12 cellular contexts compared by ENCODE assay signal in the genomic region with DNA sequence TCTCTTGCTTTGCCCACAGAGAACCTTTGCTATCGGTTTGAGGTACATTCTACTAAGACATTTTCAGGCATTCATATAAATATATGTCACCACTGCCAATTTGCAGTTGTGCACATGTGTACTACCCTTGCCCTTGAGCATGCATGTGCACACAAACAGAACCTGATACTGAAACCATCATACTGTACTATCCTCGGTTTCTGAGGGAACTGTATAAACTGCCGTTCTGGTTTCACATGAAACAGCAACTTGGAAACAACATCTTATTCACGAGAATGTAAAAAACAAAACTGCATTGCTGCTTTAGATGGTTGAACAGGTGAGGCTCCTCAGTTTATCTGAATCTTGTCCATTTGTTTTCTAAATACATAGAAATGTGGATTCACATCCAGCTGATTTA.
A peak's percentile ranks its signal among the peaks of the same experiment; 100 is the strongest.
DNase-seq lines count a peak whose midpoint lies in the region; ATAC-seq and TF ChIP-seq lines count a peak whose summit lies in the region.
"Had no signal": no experiment of that assay in that cellular context is flagged by ENCODE, and none has a peak within 500 bp of the region (broad histone marks: within the 10 kb centered on the region; RNA-seq: fewer than 3 reads in every experiment).

No MANE protein-coding gene starts in this region.

- in situ Hi-C loops in G401 (cut with HindIII; ENCODE audit: low sequenced_read_pairs), result no loop called here

- peaks cover 10% of the 10 kb centered on the region for H3K36me3 Mint-ChIP-seq in activated naive CD4-positive, alpha-beta T cell treated with anti-CD3 and anti-CD28 coated beads, Interleukin-2, amount 10 ng/mL, durations not matched to agents 7 days and 5 days
- no peaks in the 10 kb centered on the region for H3K36me3 Mint-ChIP-seq in stimulated activated memory B cell treated with anti-CD40 and anti-IgM and Interleukin-4, amounts not matched to agents 10 μg/mL and 1 μg/mL and 100 μg/mL, for 72 hours

- WGBS in heart right ventricle, 2 donors, result 79 to 90% methylated on average over 4 of the region's 4 CpGs

- H3K4me1 Mint-ChIP-seq in activated naive CD4-positive, alpha-beta T cell treated with anti-CD3 and anti-CD28 coated beads, Interleukin-2, amount 10 ng/mL, durations not matched to agents 7 days and 5 days, result peaks cover 41% of the 10 kb centered on the region
- H3K4me1 Mint-ChIP-seq in stimulated activated memory B cell treated with anti-CD40 and anti-IgM and Interleukin-4, amounts not matched to agents 10 μg/mL and 1 μg/mL and 100 μg/mL, for 72 hours, result peaks cover 24% of the 10 kb centered on the region

- peaks cover 0 to 24% (median 18%) of the 10 kb centered on the region in 9 donors for H3K4me1 ChIP-seq in heart right ventricle
- H3K4me1 ChIP-seq: BE2C had no signal

- peak overlapping the region; percentile 25 for H3K27ac Mint-ChIP-seq in activated naive CD4-positive, alpha-beta T cell treated with anti-CD3 and anti-CD28 coated beads, Interleukin-2, amount 10 ng/mL, durations not matched to agents 7 days and 5 days
- H3K27ac Mint-ChIP-seq in stimulated activated memory B cell treated with anti-CD40 and anti-IgM and Interleukin-4, amounts not matched to agents 10 μg/mL and 1 μg/mL and 100 μg/mL, for 72 hours, result no peak overlapping the region
- H3K27ac Mint-ChIP-seq: GM23338 had no signal

- H3K4me3 Mint-ChIP-seq in activated naive CD4-positive, alpha-beta T cell treated with anti-CD3 and anti-CD28 coated beads, Interleukin-2, amount 10 ng/mL, durations not matched to agents 7 days and 5 days, result no peak overlapping the region
- H3K4me3 Mint-ChIP-seq in stimulated activated memory B cell treated with anti-CD40 and anti-IgM and Interleukin-4, amounts not matched to agents 10 μg/mL and 1 μg/mL and 100 μg/mL, for 72 hours, result peak overlapping the region; percentile 5
- H3K4me3 Mint-ChIP-seq: GM23338 had no signal

- H3K27me3 Mint-ChIP-seq in activated naive CD4-positive, alpha-beta T cell treated with anti-CD3 and anti-CD28 coated beads, Interleukin-2, amount 10 ng/mL, durations not matched to agents 7 days and 5 days, result peaks cover 8% of the 10 kb centered on the region
- H3K27me3 Mint-ChIP-seq in stimulated activated memory B cell treated with anti-CD40 and anti-IgM and Interleukin-4, amounts not matched to agents 10 μg/mL and 1 μg/mL and 100 μg/mL, for 72 hours, result no peaks in the 10 kb centered on the region

- H3K9me3 Mint-ChIP-seq in activated naive CD4-positive, alpha-beta T cell treated with anti-CD3 and anti-CD28 coated beads, Interleukin-2, amount 10 ng/mL, durations not matched to agents 7 days and 5 days, result no peaks in the 10 kb centered on the region
- H3K9me3 Mint-ChIP-seq in stimulated activated memory B cell treated with anti-CD40 and anti-IgM and Interleukin-4, amounts not matched to agents 10 μg/mL and 1 μg/mL and 100 μg/mL, for 72 hours, result no peaks in the 10 kb centered on the region
- H3K9me3 Mint-ChIP-seq: GM23338 had no signal

- no peaks in the 10 kb centered on the region for H3K36me3 ChIP-seq in heart right ventricle
- H3K36me3 ChIP-seq: BE2C had no signal

- TF ChIP-seq CTCF in heart right ventricle (IDR thresholded peaks at IDR 0.05), result no peak

- H3K9me3 ChIP-seq in heart right ventricle, result no peaks in the 10 kb centered on the region
- H3K9me3 ChIP-seq: BE2C had no signal

- peak; percentile 74 for ATAC-seq in GM21529 (IDR thresholded peaks at IDR 0.05; ENCODE audit: unreplicated experiment)
- peak; percentile 77 for ATAC-seq in HG03354 (IDR thresholded peaks at IDR 0.05; ENCODE audit: poor library complexity, severe bottlenecking, unreplicated experiment)
- peak; percentile 77 for ATAC-seq in stimulated activated memory B cell treated with anti-CD40 and anti-IgM and Interleukin-4, amounts not matched to agents 10 μg/mL and 1 μg/mL and 100 μg/mL, for 72 hours
- ATAC-seq in heart right ventricle, result no peak
- ATAC-seq: GM23338 had no signal

- CTCF ChIA-PET in activated naive CD4-positive, alpha-beta T cell treated with anti-CD3 and anti-CD28 coated beads, Interleukin-2, amount 10 ng/mL, durations not matched to agents 7 days and 5 days (lab: Charles Lee), result interaction anchor here (1.5 kb wide), 1 partner anchor 214 kb away, joined by 5 read pairs; no protein-coding TSS in a partner anchor

- H3K27ac ChIP-seq in caudate nucleus (ENCODE audit: low read depth, low read length), result no peak overlapping the region
- no peak overlapping the region for H3K27ac ChIP-seq in heart right ventricle

- H3K4me3 ChIP-seq in heart right ventricle, result no peak overlapping the region
- H3K4me3 ChIP-seq: GM23338 had no signal

- peaks cover 0 to 4% (median 0%) of the 10 kb centered on the region in 7 donors for H3K27me3 ChIP-seq in heart right ventricle
- H3K27me3 ChIP-seq: BE2C had no signal

- intact Hi-C loops in heart right ventricle (cut with DNase I), result no loop called here

- DNase-seq in activated naive CD4-positive, alpha-beta T cell treated with anti-CD3 and anti-CD28 coated beads, Interleukin-2, amount 10 ng/mL, durations not matched to agents 7 days and 5 days, result no peak
- DNase-seq in activated naive CD4-positive, alpha-beta T cell treated with anti-CD3 and anti-CD28 coated beads, Interleukin-2, amount 50 U/mL, for 16 hours, result no peak
- DNase-seq in caudate nucleus (lab: John Stamatoyannopoulos, UW) (no peak), heart right ventricle (no peak), G401 (ENCODE audit: low spot score) (no peak)
- DNase-seq: BE2C; stimulated activated CD4-positive, alpha-beta T cell treated with anti-CD3 and anti-CD28 coated beads, Interleukin-1b, Interleukin-23, amount 100 ng/mL, for 48 hours; T1000 had no signal

Comparison
In these comparisons a context has a peak if more than half of its experiments do, and no peak if none do; other contexts are left out.
1. ATAC-seq: peak in GM21529 (single experiment), HG03354 (single experiment) and stimulated activated memory B cell treated with anti-CD40 and anti-IgM and Interleukin-4, amounts not matched to agents 10 μg/mL and 1 μg/mL and 100 μg/mL, for 72 hours (single experiment); none in heart right ventricle (0 of 8).